ENCODE assay signal across 35 cellular contexts in the genomic region with DNA sequence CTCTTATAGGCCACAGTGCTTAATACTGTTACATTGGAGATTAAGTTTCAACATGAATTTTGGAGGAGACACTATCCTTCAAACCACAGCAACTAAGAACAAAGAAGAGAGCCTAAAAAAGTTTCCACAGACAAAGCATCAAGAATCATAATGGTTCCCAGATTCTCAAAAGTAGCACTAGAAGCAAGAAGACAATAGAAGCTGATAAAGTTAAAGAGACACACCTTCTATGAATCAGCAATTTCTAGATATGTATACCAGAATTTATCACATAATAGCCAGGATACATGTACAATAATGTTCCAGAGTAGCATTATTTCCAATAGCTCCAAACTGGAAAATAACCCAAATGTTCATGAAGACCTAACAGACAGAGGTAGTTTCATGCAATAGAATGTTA.
"Had no signal": no experiment of that assay in that cellular context is flagged by ENCODE, and none has a peak within 500 bp of the region (broad histone marks: within the 10 kb centered on the region; RNA-seq: fewer than 3 reads in every experiment).

No MANE protein-coding gene starts in this region.

- H3K4me1 Mint-ChIP-seq: activated B cell treated with CpG ODN at 0.5 μM for 24 hours; activated T-helper 17 cell treated with anti-CD3 and anti-CD28 coated beads, Interleukin-2, amount 50 U/mL, for 72 hours; brain; endodermal cell; T-cell had no signal

- H3K27ac Mint-ChIP-seq: activated B cell treated with CpG ODN at 0.5 μM for 24 hours; activated CD8-positive, alpha-beta T cell treated with anti-CD3 and anti-CD28 coated beads for 36 hours; activated naive CD8-positive, alpha-beta T cell; activated T-helper 17 cell treated with anti-CD3 and anti-CD28 coated beads, Interleukin-2, amount 50 U/mL, for 72 hours; brain; endodermal cell; T-cell; T-helper 1 cell treated with Interleukin-12 subunit alpha and Interleukin-12 subunit beta and Interleukin-4 antibody, amounts not matched to agents 30 μg/mL and 1 μg/mL, for 36 hours; T-helper 2 cell treated with Interferon-gamma antibody and Interleukin-4, amounts not matched to agents 5 μg/mL and 100 μg/mL, for 36 hours had no signal

- H3K9me3 Mint-ChIP-seq: activated B cell treated with CpG ODN at 0.5 μM for 24 hours; activated CD8-positive, alpha-beta T cell treated with anti-CD3 and anti-CD28 coated beads for 36 hours; activated T-cell treated with anti-CD3 and anti-CD28 coated beads, Interleukin-2, amount 50 U/mL, for 4 hours; activated T-helper 17 cell treated with anti-CD3 and anti-CD28 coated beads, Interleukin-2, amount 50 U/mL, for 72 hours; T-cell; T-helper 1 cell treated with Interleukin-12 subunit alpha and Interleukin-12 subunit beta and Interleukin-4 antibody, amounts not matched to agents 30 μg/mL and 1 μg/mL, for 36 hours; T-helper 2 cell treated with Interferon-gamma antibody and Interleukin-4, amounts not matched to agents 5 μg/mL and 100 μg/mL, for 36 hours had no signal

- ATAC-seq: activated CD4-positive, CD25-positive, alpha-beta regulatory T cell treated with anti-CD3 and anti-CD28 coated beads, Interleukin-2, amount 50 U/mL, for 24 hours; activated CD8-positive, alpha-beta T cell treated with anti-CD3 and anti-CD28 coated beads for 36 hours; activated T-cell treated with anti-CD3 and anti-CD28 coated beads, Interleukin-2, amount 50 U/mL, for 4 hours; activated T-helper 17 cell treated with anti-CD3 and anti-CD28 coated beads, Interleukin-2, amount 50 U/mL, for 72 hours; gastroesophageal sphincter; heart right ventricle; T-cell had no signal

- H3K4me3 ChIP-seq: breast epithelium, cardiac muscle cell, colonic mucosa, esophagus muscularis mucosa, gastroesophageal sphincter, heart right ventricle had no signal

- DNase-seq: activated B cell treated with CpG ODN at 0.5 μM for 24 hours; activated CD4-positive, alpha-beta T cell treated with anti-CD3 and anti-CD28 coated beads for 48 hours; activated CD4-positive, alpha-beta T cell treated with anti-CD3 and anti-CD28 coated beads, Interleukin-2, amount 50 U/mL, for 1 hour; activated CD4-positive, alpha-beta T cell treated with anti-CD3 and anti-CD28 coated beads, Interleukin-2, amount 50 U/mL, for 48 hours; activated CD8-positive, alpha-beta memory T cell treated with anti-CD3 and anti-CD28 coated beads for 24 hours; activated CD8-positive, alpha-beta T cell treated with anti-CD3 and anti-CD28 coated beads for 36 hours; activated effector memory CD4-positive, alpha-beta T cell treated with Interleukin-2 at 50 U/mL for 16 hours; activated gamma-delta T cell treated with Interleukin-2 at 50 U/mL for 16 hours; activated naive CD4-positive, alpha-beta T cell treated with anti-CD3 and anti-CD28 coated beads, Interleukin-2, amount 50 U/mL, for 16 hours; activated naive CD4-positive, alpha-beta T cell treated with Interleukin-2 at 50 U/mL for 16 hours; activated T-cell treated with anti-CD3 and anti-CD28 coated beads, Interleukin-2, amount 50 U/mL, for 4 hours; amniotic stem cell; anterior cingulate cortex; central memory CD4-positive, alpha-beta T cell; cerebellar nuclear complex; colonic mucosa; effector memory CD4-positive, alpha-beta T cell; endodermal cell; erythroblast; foreskin melanocyte; heart right ventricle; SW 1271; T-cell; T1000; WERI-Rb-1 had no signal

- H3K4me3 Mint-ChIP-seq: activated B cell treated with CpG ODN at 0.5 μM for 24 hours; activated CD8-positive, alpha-beta T cell treated with anti-CD3 and anti-CD28 coated beads for 36 hours; activated naive CD8-positive, alpha-beta T cell; activated T-cell treated with anti-CD3 and anti-CD28 coated beads, Interleukin-2, amount 50 U/mL, for 4 hours; activated T-helper 17 cell treated with anti-CD3 and anti-CD28 coated beads, Interleukin-2, amount 50 U/mL, for 72 hours; brain; endodermal cell; T-cell; T-helper 1 cell treated with Interleukin-12 subunit alpha and Interleukin-12 subunit beta and Interleukin-4 antibody, amounts not matched to agents 30 μg/mL and 1 μg/mL, for 36 hours; T-helper 2 cell treated with Interferon-gamma antibody and Interleukin-4, amounts not matched to agents 5 μg/mL and 100 μg/mL, for 36 hours had no signal

- H3K27me3 ChIP-seq: breast epithelium, cardiac muscle cell, colonic mucosa, esophagus muscularis mucosa, gastroesophageal sphincter, heart right ventricle had no signal

- H3K27me3 Mint-ChIP-seq: activated B cell treated with CpG ODN at 0.5 μM for 24 hours; activated CD8-positive, alpha-beta T cell treated with anti-CD3 and anti-CD28 coated beads for 36 hours; activated naive CD8-positive, alpha-beta T cell; activated T-helper 17 cell treated with anti-CD3 and anti-CD28 coated beads, Interleukin-2, amount 50 U/mL, for 72 hours; brain; T-cell had no signal

- H3K27ac ChIP-seq: breast epithelium, cardiac muscle cell, colonic mucosa, esophagus muscularis mucosa, gastroesophageal sphincter, heart right ventricle, WERI-Rb-1 had no signal
